35 cellular contexts compared by ENCODE assay signal in the genomic region with DNA sequence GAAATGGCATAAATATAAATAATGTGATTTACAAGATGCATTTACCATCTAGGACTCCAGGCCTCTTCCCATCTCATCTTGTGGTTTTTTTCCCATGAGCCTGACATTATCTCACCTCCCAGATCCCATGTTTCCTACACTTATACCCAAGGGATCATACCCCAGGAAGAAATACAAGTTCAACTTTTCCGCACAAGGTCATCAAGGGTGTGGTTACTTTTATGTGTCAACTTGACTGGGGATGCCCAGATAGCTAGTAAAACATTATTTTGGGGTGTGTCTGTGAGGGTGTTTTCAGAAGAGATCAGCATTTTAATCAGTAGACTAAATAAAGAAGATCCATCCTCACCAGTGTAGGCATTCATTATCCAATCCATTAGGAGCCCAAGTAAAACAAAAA.
"Had no signal": no experiment of that assay in that cellular context is flagged by ENCODE, and none has a peak within 500 bp of the region (broad histone marks: within the 10 kb centered on the region; RNA-seq: fewer than 3 reads in every experiment).

No MANE protein-coding gene starts in this region.

- ATAC-seq: activated CD8-positive, alpha-beta memory T cell treated with anti-CD3 and anti-CD28 coated beads, Interleukin-2, amount 10 ng/mL, durations not matched to agents 7 days and 5 days; activated CD8-positive, alpha-beta T cell treated with anti-CD3 and anti-CD28 coated beads, Interleukin-2, amount 10 ng/mL, durations not matched to agents 7 days and 5 days; activated naive CD4-positive, alpha-beta T cell treated with anti-CD3 and anti-CD28 coated beads, Interleukin-2, amount 50 U/mL, for 72 hours; body of pancreas had no signal

- H3K36me3 ChIP-seq: adrenal gland, brain microvascular endothelial cell, breast epithelium had no signal

- H3K27me3 Mint-ChIP-seq: activated CD4-positive, alpha-beta memory T cell treated with anti-CD3 and anti-CD28 coated beads, Interleukin-2, amount 10 ng/mL, durations not matched to agents 7 days and 5 days; activated CD8-positive, alpha-beta memory T cell treated with anti-CD3 and anti-CD28 coated beads, Interleukin-2, amount 10 ng/mL, durations not matched to agents 7 days and 5 days had no signal

- H3K27me3 ChIP-seq: adrenal gland, body of pancreas, brain microvascular endothelial cell, breast epithelium had no signal

- H3K36me3 Mint-ChIP-seq: activated naive CD8-positive, alpha-beta T cell treated with anti-CD3 and anti-CD28 coated beads for 36 hours had no signal

- H3K4me3 Mint-ChIP-seq: activated B cell treated with CpG ODN at 0.5 μM for 24 hours; activated CD4-positive, alpha-beta memory T cell treated with anti-CD3 and anti-CD28 coated beads, Interleukin-2, amount 10 ng/mL, durations not matched to agents 7 days and 5 days; activated CD4-positive, alpha-beta T cell treated with anti-CD3 and anti-CD28 coated beads, Interleukin-2, amount 10 ng/mL, durations not matched to agents 24 days and 14 days; activated CD8-positive, alpha-beta memory T cell treated with anti-CD3 and anti-CD28 coated beads, Interleukin-2, amount 10 ng/mL, durations not matched to agents 7 days and 5 days; activated CD8-positive, alpha-beta T cell treated with anti-CD3 and anti-CD28 coated beads, Interleukin-2, amount 10 ng/mL, durations not matched to agents 7 days and 5 days; activated naive CD4-positive, alpha-beta T cell treated with anti-CD3 and anti-CD28 coated beads for 36 hours; activated naive CD8-positive, alpha-beta T cell treated with anti-CD3 and anti-CD28 coated beads for 36 hours; activated T-cell treated with anti-CD3 and anti-CD28 coated beads, Interleukin-2, amount 50 U/mL, for 24 hours; T-helper 1 cell treated with Interleukin-12 subunit alpha and Interleukin-12 subunit beta and Interleukin-4 antibody, amounts not matched to agents 30 μg/mL and 1 μg/mL, for 36 hours; T-helper 2 cell treated with Interferon-gamma antibody and Interleukin-4, amounts not matched to agents 5 μg/mL and 100 μg/mL, for 36 hours had no signal

- H3K9me3 Mint-ChIP-seq: activated B cell treated with CpG ODN at 0.5 μM for 24 hours; activated naive CD4-positive, alpha-beta T cell treated with anti-CD3 and anti-CD28 coated beads for 36 hours; activated T-cell treated with anti-CD3 and anti-CD28 coated beads, Interleukin-2, amount 50 U/mL, for 24 hours had no signal

- H3K27ac ChIP-seq: adrenal gland, body of pancreas, brain microvascular endothelial cell, breast epithelium, VCaP had no signal

- FAIRE-seq: astrocyte, TTC549 had no signal

- H3K4me3 ChIP-seq: adrenal gland, body of pancreas, breast epithelium had no signal

- H3K27ac Mint-ChIP-seq: activated B cell treated with CpG ODN at 0.5 μM for 24 hours; activated CD4-positive, alpha-beta memory T cell treated with anti-CD3 and anti-CD28 coated beads, Interleukin-2, amount 10 ng/mL, durations not matched to agents 7 days and 5 days; activated CD4-positive, alpha-beta T cell treated with anti-CD3 and anti-CD28 coated beads, Interleukin-2, amount 10 ng/mL, durations not matched to agents 24 days and 14 days; activated CD8-positive, alpha-beta memory T cell treated with anti-CD3 and anti-CD28 coated beads, Interleukin-2, amount 10 ng/mL, durations not matched to agents 7 days and 5 days; activated CD8-positive, alpha-beta T cell treated with anti-CD3 and anti-CD28 coated beads, Interleukin-2, amount 10 ng/mL, durations not matched to agents 7 days and 5 days; activated naive CD4-positive, alpha-beta T cell treated with anti-CD3 and anti-CD28 coated beads for 36 hours; activated naive CD4-positive, alpha-beta T cell treated with anti-CD3 and anti-CD28 coated beads, Interleukin-2, amount 50 U/mL, for 72 hours; activated naive CD8-positive, alpha-beta T cell treated with anti-CD3 and anti-CD28 coated beads for 36 hours; activated T-cell treated with anti-CD3 and anti-CD28 coated beads, Interleukin-2, amount 50 U/mL, for 24 hours; T-helper 1 cell treated with Interleukin-12 subunit alpha and Interleukin-12 subunit beta and Interleukin-4 antibody, amounts not matched to agents 30 μg/mL and 1 μg/mL, for 36 hours; T-helper 2 cell treated with Interferon-gamma antibody and Interleukin-4, amounts not matched to agents 5 μg/mL and 100 μg/mL, for 36 hours had no signal

- DNase-seq: activated B cell treated with CpG ODN at 0.5 μM for 24 hours; activated CD4-positive, alpha-beta memory T cell treated with anti-CD3 and anti-CD28 coated beads, Interleukin-2, amount 10 ng/mL, durations not matched to agents 7 days and 5 days; activated CD4-positive, alpha-beta T cell treated with anti-CD3 and anti-CD28 coated beads for 4 hours; activated CD4-positive, alpha-beta T cell treated with anti-CD3 and anti-CD28 coated beads, Interleukin-2, amount 10 ng/mL, durations not matched to agents 24 days and 14 days; activated CD4-positive, alpha-beta T cell treated with anti-CD3 and anti-CD28 coated beads, Interleukin-2, amount 50 U/mL, for 1 hour; activated CD4-positive, alpha-beta T cell treated with anti-CD3 and anti-CD28 coated beads, Interleukin-2, amount 50 U/mL, for 4 hours; activated CD4-positive, CD25-positive, alpha-beta regulatory T cell treated with anti-CD3 and anti-CD28 coated beads, Interleukin-2, amount 50 U/mL, for 72 hours; activated CD8-positive, alpha-beta memory T cell treated with anti-CD3 and anti-CD28 coated beads for 24 hours; activated CD8-positive, alpha-beta memory T cell treated with anti-CD3 and anti-CD28 coated beads, Interleukin-2, amount 10 ng/mL, durations not matched to agents 7 days and 5 days; activated CD8-positive, alpha-beta memory T cell treated with anti-CD3 and anti-CD28 coated beads, Interleukin-2, amount 50 U/mL, for 48 hours; activated CD8-positive, alpha-beta T cell treated with anti-CD3 and anti-CD28 coated beads, Interleukin-2, amount 10 ng/mL, durations not matched to agents 7 days and 5 days; activated effector memory CD4-positive, alpha-beta T cell treated with anti-CD3 and anti-CD28 coated beads, Interleukin-2, amount 50 U/mL, for 16 hours; activated gamma-delta T cell treated with Interleukin-2 at 50 U/mL for 16 hours; activated naive CD4-positive, alpha-beta T cell; activated naive CD4-positive, alpha-beta T cell treated with anti-CD3 and anti-CD28 coated beads for 36 hours; activated naive CD4-positive, alpha-beta T cell treated with anti-CD3 and anti-CD28 coated beads, Interleukin-2, amount 50 U/mL, for 16 hours; activated naive CD8-positive, alpha-beta T cell treated with anti-CD3 and anti-CD28 coated beads for 36 hours; activated T-cell treated with anti-CD3 and anti-CD28 coated beads, Interleukin-2, amount 50 U/mL, for 24 hours; activated T-cell treated with anti-CD3 and anti-CD28 coated beads, Interleukin-2, amount 50 U/mL, for 48 hours; adrenal gland; amniotic stem cell; aorta; body of pancreas; brain microvascular endothelial cell; central memory CD4-positive, alpha-beta T cell; T-helper 1 cell; T-helper 2 cell; T-helper 9 cell had no signal

- H3K4me1 Mint-ChIP-seq: activated B cell treated with CpG ODN at 0.5 μM for 24 hours had no signal

- H3K4me1 ChIP-seq: adrenal gland, breast epithelium had no signal

- H3K9me3 ChIP-seq: adrenal gland, body of pancreas, breast epithelium had no signal
